ENCODE assay signal across 11 cellular contexts in the genomic region with DNA sequence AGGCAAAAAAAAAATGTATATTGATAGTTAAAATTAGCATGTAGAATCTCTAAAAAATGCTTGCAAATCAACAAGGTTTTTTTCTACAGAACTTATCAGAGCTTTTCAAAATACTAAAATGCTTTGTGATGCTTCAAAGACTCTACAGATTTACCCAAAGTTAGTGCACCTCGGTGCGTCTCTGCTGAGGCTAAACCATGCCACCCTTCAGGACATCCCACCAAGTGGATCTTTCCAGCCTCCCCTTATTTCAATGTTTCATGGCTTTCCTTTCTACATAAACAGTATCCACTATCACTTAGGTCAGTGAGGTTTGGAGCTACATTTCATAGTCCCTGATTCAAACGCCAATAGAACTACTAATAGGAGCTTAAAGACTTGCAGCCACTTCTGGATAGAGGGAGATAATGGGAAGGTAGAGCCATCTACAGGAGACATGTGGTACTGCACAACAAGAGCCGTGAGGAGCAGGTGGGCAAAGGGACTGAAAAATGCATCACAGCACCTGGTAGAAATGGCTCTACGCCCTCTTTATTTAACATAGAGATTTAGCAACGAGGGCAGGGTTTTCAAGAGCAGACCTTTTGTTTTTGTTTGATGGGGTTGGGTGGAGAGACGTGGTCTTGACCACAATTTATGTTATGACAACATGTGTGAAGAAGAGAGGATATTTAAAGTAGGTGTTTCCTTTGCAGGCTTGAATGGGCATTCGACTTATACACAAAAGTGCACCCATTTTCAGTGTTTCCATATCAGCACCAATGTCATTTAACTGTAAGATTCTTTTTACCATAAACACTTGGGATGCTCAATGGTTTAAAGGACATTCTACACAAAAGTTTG. TPM values are rescaled to one million over a fixed set of nuclear protein-coding genes. Genes with fewer than 3 reads are reported as not detected.
A peak's percentile ranks its signal among the peaks of the same experiment; 100 is the strongest.
DNase-seq lines count a peak whose midpoint lies in the region; ATAC-seq, FAIRE-seq and TF ChIP-seq lines count a peak whose summit lies in the region.
"Had no signal": no experiment of that assay in that cellular context is flagged by ENCODE, and none has a peak within 500 bp of the region (broad histone marks: within the 10 kb centered on the region; RNA-seq: fewer than 3 reads in every experiment).

No MANE protein-coding gene starts in this region.

- H3K4me3 ChIP-seq in endothelial cell of umbilical vein (replicated peaks in 1 of 3; ENCODE audit: insufficient read depth in 1 of 3, low read depth in 1 of 3, low read length in 3 of 3) (no peak overlapping the region), uterus (no peak overlapping the region)

- H3K4me1 ChIP-seq in H9 (ENCODE audit: insufficient read depth, low read length), result no peaks in the 10 kb centered on the region
- no peaks in the 10 kb centered on the region for H3K4me1 ChIP-seq in endothelial cell of umbilical vein (ENCODE audit: control insufficient read depth, extremely low read depth, insufficient read depth, low read length)
- no peaks in the 10 kb centered on the region for H3K4me1 ChIP-seq in uterus

- H3K9me3 ChIP-seq in H9 (ENCODE audit: control insufficient read depth, low read depth, low read length) (no peaks in the 10 kb centered on the region), T-helper 17 cell (ENCODE audit: control insufficient read depth, low read length, poor library complexity, severe bottlenecking) (no peaks in the 10 kb centered on the region), endothelial cell of umbilical vein (replicated peaks; ENCODE audit: control insufficient read depth, insufficient read depth, low read length) (no peaks in the 10 kb centered on the region), uterus (no peaks in the 10 kb centered on the region)

- H4K20me1 ChIP-seq in H9 (ENCODE audit: control insufficient read depth, insufficient read depth, insufficient read length) (no peaks in the 10 kb centered on the region), endothelial cell of umbilical vein (replicated peaks; ENCODE audit: control insufficient read depth, extremely low read depth, insufficient read depth, low read length) (no peaks in the 10 kb centered on the region)

- H3K14ac ChIP-seq in H9 (ENCODE audit: insufficient read depth, low read length), result no peak overlapping the region

- H3K9ac ChIP-seq in H9 (ENCODE audit: extremely low read depth, insufficient read length, low read length) (no peak overlapping the region), endothelial cell of umbilical vein (replicated peaks; ENCODE audit: extremely low read depth, insufficient read depth, low read length) (no peak overlapping the region)

- no peaks in the 10 kb centered on the region for H3K9me1 ChIP-seq in endothelial cell of umbilical vein (replicated peaks; ENCODE audit: control insufficient read depth, extremely low read depth, insufficient read depth, low read length)

- H3K23ac ChIP-seq in H9 (ENCODE audit: insufficient read length, low read depth, low read length), result no peak overlapping the region

- no peaks in the 10 kb centered on the region for H3K9me3 Mint-ChIP-seq in H9

- no peak for TF ChIP-seq POLR2A in endothelial cell of umbilical vein (IDR thresholded peaks at IDR 0.05; ENCODE audit: low read depth, low read length)
- TF ChIP-seq POLR2A in uterus (IDR thresholded peaks at IDR 0.05), result no peak

- peak; percentile 73 for FAIRE-seq in endothelial cell of umbilical vein (lab: Jason Lieb, UNC)
- FAIRE-seq: G401.6 had no signal

- H4K91ac ChIP-seq in H9 (ENCODE audit: insufficient read length, low read depth, low read length), result no peak overlapping the region

- H3K4me1 Mint-ChIP-seq in H9 (peaks cover 2 to 3% of the 10 kb centered on the region in 2 experiments; a peak in 2 of 4 replicates), T-helper 17 cell (peaks cover 7% of the 10 kb centered on the region)

- dilution Hi-C loops in endothelial cell of umbilical vein (cut with MboI; ENCODE audit: extremely low pct_ligation_motif_present, low sequenced_read_pairs), result no loop called here

- H3K27me3 Mint-ChIP-seq in H9 (ENCODE audit: low read depth), result peaks cover 2% of the 10 kb centered on the region; the same call in 1 of the 2 replicates
- peaks cover 26% of the 10 kb centered on the region for H3K27me3 Mint-ChIP-seq in T-helper 17 cell

- no peak overlapping the region for H3K18ac ChIP-seq in H9 (ENCODE audit: insufficient read length, low read depth, low read length)

- no peak overlapping the region for H2BK5ac ChIP-seq in H9 (ENCODE audit: insufficient read length, low read length)

- no peak overlapping the region for H4K8ac ChIP-seq in H9 (replicated peaks; ENCODE audit: insufficient read length, low read depth, low read length)

- H3K56ac ChIP-seq in H9 (ENCODE audit: insufficient read length, low read depth, low read length), result no peak overlapping the region

- ATAC-seq in T-helper 17 cell, result peak; percentile 74

- H3K4me2 ChIP-seq in H9 (ENCODE audit: insufficient read depth, insufficient read length, low read length), result no peak overlapping the region
- no peak overlapping the region for H3K4me2 ChIP-seq in endothelial cell of umbilical vein (ENCODE audit: insufficient read depth, low read length)

- H2BK120ac ChIP-seq in H9 (ENCODE audit: low read depth, low read length, poor library complexity, severe bottlenecking), result no peak overlapping the region

- no peak overlapping the region for H2BK20ac ChIP-seq in H9 (ENCODE audit: low read depth, low read length, poor library complexity, severe bottlenecking)

- no peak overlapping the region for H4K5ac ChIP-seq in H9 (ENCODE audit: insufficient read length, low read depth, low read length)

- H3K4me3 Mint-ChIP-seq in H9 (no peak overlapping the region), T-helper 17 cell (no peak overlapping the region)

- no peaks in the 10 kb centered on the region for H3K23me2 ChIP-seq in H9 (ENCODE audit: insufficient read length, low read depth, low read length, poor library complexity, severe bottlenecking)

- H3T11ph ChIP-seq in H9 (ENCODE audit: low read length), result no peak overlapping the region

- BruUV-seq in endothelial cell of umbilical vein (replicated peaks; lab: Mats Ljungman, UMichigan), result no TSS peak

- no CpG with 5 or more reads among the region's 8 CpGs for WGBS in H9 (ENCODE audit: extremely low coverage, insufficient read length, low lambda C conversion rate)

- H2BK12ac ChIP-seq in H9 (ENCODE audit: insufficient read length, low read depth, low read length), result no peak overlapping the region

- CTCF ChIA-PET in endothelial cell of umbilical vein (lab: Charles Lee), result interaction anchor here (0.5 to 7.0 kb wide), 52 partner anchors 8 to 994 kb away, joined by 3 to 274 read pairs (median 4); no protein-coding TSS in a partner anchor

- H3K27ac ChIP-seq in H9 (ENCODE audit: insufficient read length, low read depth, low read length) (no peak overlapping the region), endothelial cell of umbilical vein (ENCODE audit: insufficient read depth, low read depth, low read length) (no peak overlapping the region), uterus (no peak overlapping the region)

- H3K27me3 ChIP-seq in H9 (ENCODE audit: insufficient read depth, low read length) (no peaks in the 10 kb centered on the region), endothelial cell of umbilical vein (ENCODE audit: control insufficient read depth in 2 of 2, insufficient read depth in 2 of 2, low read length in 2 of 2) (no peaks in the 10 kb centered on the region), uterus (no peaks in the 10 kb centered on the region)

- H2AK5ac ChIP-seq in H9 (ENCODE audit: insufficient read length, low read length), result no peak overlapping the region

- no peaks in the 10 kb centered on the region for H3K79me1 ChIP-seq in H9 (ENCODE audit: insufficient read depth, low read depth, low read length, poor library complexity, severe bottlenecking)

- no peak overlapping the region for H2AFZ ChIP-seq in H9 (ENCODE audit: low read length)
- H2AFZ ChIP-seq in endothelial cell of umbilical vein (ENCODE audit: low read depth, low read length), result no peak overlapping the region

- no peak overlapping the region for H2BK15ac ChIP-seq in H9 (ENCODE audit: low read depth, low read length)

- POLR2A ChIA-PET in endothelial cell of umbilical vein (lab: Charles Lee), result no interaction called here

- H3K79me2 ChIP-seq in H9 (ENCODE audit: insufficient read depth, low read length) (no peaks in the 10 kb centered on the region), endothelial cell of umbilical vein (ENCODE audit: control insufficient read depth, insufficient read depth, low read length) (no peaks in the 10 kb centered on the region)

- intact Hi-C loops in endothelial cell of umbilical vein (cut with micrococcal nuclease) (loop anchor here (1.0 to 5.0 kb wide), 5 partner anchors 35 to 993 kb away; no protein-coding TSS in a partner anchor), uterus (cut with DNase I; ENCODE audit: low total_unique reads) (no loop called here)

- DNase-seq in SIG-M5 treated with dmso at 0.1 percent for 504 hours (lab: John Stamatoyannopoulos, UW; ENCODE audit: unreplicated experiment), result peak; percentile 55
- no peak for DNase-seq in SIG-M5 (lab: John Stamatoyannopoulos, UW)
- DNase-seq in H9, result peak; percentile 73
- peak; percentile 71 for DNase-seq in NCI-H1105 treated with DMSO at 0.1 percent for 48 hours (lab: John Stamatoyannopoulos, UW)
- peak in 1 of 3 donors; percentile 29 for DNase-seq in T-helper 17 cell
- DNase-seq in endothelial cell of umbilical vein (ENCODE audit: low read depth, low spot score), result peak; percentile 59
- peak; percentile 40 for DNase-seq in midbrain (lab: John Stamatoyannopoulos, UW)
- no peak for DNase-seq in uterus

- H3K36me3 ChIP-seq in endothelial cell of umbilical vein (ENCODE audit: control insufficient read depth in 2 of 2, extremely low read depth in 1 of 2, insufficient read depth in 2 of 2, low read length in 2 of 2) (no peaks in the 10 kb centered on the region), uterus (no peaks in the 10 kb centered on the region)

- TF ChIP-seq CTCF in H9 (conservative IDR thresholded peaks at IDR 0.05) (peak; percentile 90), endothelial cell of umbilical vein (IDR thresholded peaks at IDR 0.05; ENCODE audit: extremely low read depth in 1 of 2, insufficient read depth in 1 of 2, low read depth in 1 of 2, low read length in 2 of 2) (peak; percentile 76 to 86), uterus (IDR thresholded peaks at IDR 0.05) (peak; percentile 61 to 69 (median 64))

- H3K36me3 Mint-ChIP-seq in H9 (ENCODE audit: insufficient read depth in 1 of 3, low read depth in 3 of 3) (no peaks in the 10 kb centered on the region), T-helper 17 cell (ENCODE audit: low read depth) (peaks cover under 1% of the 10 kb centered on the region)

- no peak overlapping the region for H3K4ac ChIP-seq in H9 (ENCODE audit: low read depth, low read length)

- H3K27ac Mint-ChIP-seq in H9, result no peak overlapping the region
- H3K27ac Mint-ChIP-seq in T-helper 17 cell, result no peak overlapping the region

RNA-seq across cellular contexts. Expression of a gene that starts 56.1 kb away (rescaled TPM):
- total RNA-seq in H9 (2021) (not detected in 2 replicates), T-helper 17 cell (not detected), endothelial cell of umbilical vein (not detected in 2 replicates), uterus (not detected)
- polyA plus RNA-seq in endothelial cell of umbilical vein, result not detected in 2 replicates
- not detected in 2 replicates for polyA plus RNA-seq in endothelial cell of umbilical vein (2011; cell fraction: cytosol; rRNA removed)
- polyA plus RNA-seq in endothelial cell of umbilical vein (2011; cell fraction: nucleus; rRNA removed), result not detected in 2 replicates
- polyA plus RNA-seq in endothelial cell of umbilical vein (2012), result not detected in 2 replicates
- not detected in 2 replicates for polyA minus RNA-seq in endothelial cell of umbilical vein
- polyA minus RNA-seq in endothelial cell of umbilical vein (2011; cell fraction: cytosol; rRNA and poly(A)+ RNA removed), result not detected
- not detected in 2 replicates for polyA minus RNA-seq in endothelial cell of umbilical vein (2011; cell fraction: nucleus; rRNA and poly(A)+ RNA removed)
- total RNA-seq: temporal lobe had no signal
- polyA plus RNA-seq: adipose tissue had no signal

Comparison
In these comparisons a context has a peak if more than half of its experiments do, and no peak if none do; other contexts are left out.
1. DNase-seq: peak in SIG-M5 treated with dmso at 0.1 percent for 504 hours (single experiment), H9 (single experiment), NCI-H1105 treated with DMSO at 0.1 percent for 48 hours (single experiment), endothelial cell of umbilical vein (single experiment) and midbrain (single experiment); none in SIG-M5 (single experiment) and uterus (0 of 2).
2. Peak in every context shown above with its lines, with median percentiles within 50 percentile points of each other: CTCF ChIP-seq.